In genomic region chr1:161260939-161261858, GRCh38 we compare ENCODE assay signal across 16 cellular contexts. TPM values are rescaled to one million over a fixed set of nuclear protein-coding genes. Genes with fewer than 3 reads are reported as not detected.
A peak's percentile ranks its signal among the peaks of the same experiment; 100 is the strongest.
DNase-seq lines count a peak whose midpoint lies in the region; ATAC-seq and TF ChIP-seq lines count a peak whose summit lies in the region.
"Had no signal": no experiment of that assay in that cellular context is flagged by ENCODE, and none has a peak within 500 bp of the region (broad histone marks: within the 10 kb centered on the region; RNA-seq: fewer than 3 reads in every experiment).

No MANE protein-coding gene starts in this region.

- POLR2A ChIA-PET in PC-3 (lab: Charles Lee; ENCODE audit: unreplicated experiment) (interaction anchor here (0.6 kb wide), 1 partner anchor 52 kb away, joined by 3 read pairs; no protein-coding TSS in a partner anchor), WTC11 (lab: Charles Lee) (no interaction called here)

- H3K9ac ChIP-seq in BLaER1 = peak overlapping the region; percentile 51
- no peak overlapping the region for H3K9ac ChIP-seq in GM23248
- H3K9ac ChIP-seq in PC-3 (ENCODE audit: low read length) = no peak overlapping the region
- no peak overlapping the region for H3K9ac ChIP-seq in liver (ENCODE audit: low read depth in 1 of 2, low read length in 2 of 2)

- no peaks in the 10 kb centered on the region for H3K9me2 ChIP-seq in GM23248 (ENCODE audit: insufficient read depth)
- no peaks in the 10 kb centered on the region for H3K9me2 ChIP-seq in PC-3 (replicated peaks; ENCODE audit: low read length)

- no peak for TF ChIP-seq CTCF in PC-3 (conservative IDR thresholded peaks at IDR 0.05; ENCODE audit: low read depth, low read length)
- no peak for TF ChIP-seq CTCF in liver (IDR thresholded peaks at IDR 0.05; ENCODE audit: low read depth, low read length, missing input control)
- TF ChIP-seq CTCF in WTC11 (IDR thresholded peaks at IDR 0.05) = no peak

- peak overlapping the region; percentile 92 for H3K4me2 ChIP-seq in BLaER1
- H3K4me2 ChIP-seq in GM23248 (ENCODE audit: unreplicated experiment) = no peak overlapping the region
- peak overlapping the region; percentile 10; the same call in 1 of the 2 replicates for H3K4me2 ChIP-seq in PC-3 (ENCODE audit: low read length)

- WGBS in GM23248 (ENCODE audit: low coverage in 1 of 2, low lambda C conversion rate in 2 of 2, missing lambda C conversion rate in 2 of 2), 2 experiments = 24 to 26% methylated on average over 9 of the region's 9 CpGs
- WGBS in liver = 71% methylated on average over 9 of the region's 9 CpGs

- H3K4me3 Mint-ChIP-seq in WTC11 = no peak overlapping the region
- no peak overlapping the region for H3K4me3 Mint-ChIP-seq in activated CD4-positive, alpha-beta T cell treated with anti-CD3 and anti-CD28 coated beads, Interleukin-2, amount 10 ng/mL, durations not matched to agents 24 days and 14 days

- H3F3A ChIP-seq in GM23248 (ENCODE audit: insufficient read depth) (no peaks in the 10 kb centered on the region), PC-3 (ENCODE audit: low read length, unreplicated experiment) (no peaks in the 10 kb centered on the region)

- no peak overlapping the region for H2AFZ ChIP-seq in GM23248
- no peak overlapping the region for H2AFZ ChIP-seq in PC-3 (ENCODE audit: low read length)

- H3K27me3 ChIP-seq in BLaER1 (no peaks in the 10 kb centered on the region; the same call in 1 of the 2 replicates), GM23248 (replicated peaks; ENCODE audit: insufficient read depth) (peaks cover 41% of the 10 kb centered on the region), PC-3 (ENCODE audit: low read length) (peaks cover 27% of the 10 kb centered on the region), liver (ENCODE audit: control insufficient read depth in 4 of 4, insufficient read depth in 4 of 4, low read length in 3 of 4) (no peaks in the 10 kb centered on the region)

- peaks cover 19% of the 10 kb centered on the region for H3K36me3 Mint-ChIP-seq in WTC11
- peaks cover 11% of the 10 kb centered on the region for H3K36me3 Mint-ChIP-seq in activated CD4-positive, alpha-beta T cell treated with anti-CD3 and anti-CD28 coated beads, Interleukin-2, amount 10 ng/mL, durations not matched to agents 24 days and 14 days (ENCODE audit: low read depth)

- TF ChIP-seq RAD21 in liver (IDR thresholded peaks at IDR 0.05) = no peak

- H3K36me3 ChIP-seq in BLaER1 (no peaks in the 10 kb centered on the region), GM23248 (ENCODE audit: low read depth) (no peaks in the 10 kb centered on the region), PC-3 (ENCODE audit: low read depth, low read length) (no peaks in the 10 kb centered on the region), liver (ENCODE audit: control insufficient read depth in 4 of 4, insufficient read depth in 3 of 4, low read depth in 1 of 4, low read length in 3 of 4) (no peaks in the 10 kb centered on the region)
- H3K36me3 ChIP-seq: cardiac muscle cell had no signal

- H3K4me1 ChIP-seq in BLaER1 (peaks cover 37% of the 10 kb centered on the region), GM23248 (ENCODE audit: insufficient read depth) (0 out of 2 replicates have a peak, but pooled peaks cover 4% of the 10 kb centered on the region), PC-3 (ENCODE audit: insufficient read depth, low read length) (no peaks in the 10 kb centered on the region; the same call in 1 of the 2 replicates), liver (ENCODE audit: control insufficient read depth in 4 of 4, insufficient read depth in 4 of 4, low read length in 3 of 4) (peaks cover 0 to 10% (median 5%) of the 10 kb centered on the region in 4 donors)

- H3K9me3 ChIP-seq in BLaER1 = peaks cover 29% of the 10 kb centered on the region
- no peaks in the 10 kb centered on the region for H3K9me3 ChIP-seq in GM23248 (ENCODE audit: low read depth)
- H3K9me3 ChIP-seq in PC-3 (ENCODE audit: low read length) = peaks cover 6% of the 10 kb centered on the region; the same call in 1 of the 2 replicates
- no peaks in the 10 kb centered on the region for H3K9me3 ChIP-seq in liver (ENCODE audit: control insufficient read depth in 4 of 4, low read length in 3 of 4)

- intact Hi-C loops in PC-3 (cut with micrococcal nuclease) = no loop called here
- intact Hi-C loops in activated CD4-positive, alpha-beta T cell treated with anti-CD3 and anti-CD28 coated beads, Interleukin-2, amount 10 ng/mL, durations not matched to agents 24 days and 14 days (cut with micrococcal nuclease) = no loop called here

- peak; percentile 23 for DNase-seq in GM23248
- peak; percentile 24 for DNase-seq in PC-3
- no peak for DNase-seq in WTC11 (ENCODE audit: low spot score)
- DNase-seq in activated effector memory CD4-positive, alpha-beta T cell treated with Interleukin-2 at 50 U/mL for 16 hours = no peak
- DNase-seq in activated CD4-positive, alpha-beta T cell treated with anti-CD3 and anti-CD28 coated beads, Interleukin-2, amount 10 ng/mL, durations not matched to agents 24 days and 14 days = no peak
- no peak for DNase-seq in NCI-H510A treated with DMSO at 0.1 percent for 48 hours (lab: John Stamatoyannopoulos, UW)
- DNase-seq: activated CD4-positive, alpha-beta T cell treated with anti-CD3 and anti-CD28 coated beads for 1 hour; activated gamma-delta T cell; Calu3; NCI-H2081 had no signal

- H4K20me1 ChIP-seq in BLaER1 (no peaks in the 10 kb centered on the region), GM23248 (ENCODE audit: insufficient read depth) (no peaks in the 10 kb centered on the region), PC-3 (ENCODE audit: low read length) (no peaks in the 10 kb centered on the region)

- peak; percentile 29; the same call in 1 of the 2 replicates for ATAC-seq in PC-3
- no peak for ATAC-seq in WTC11

- peaks cover 66% of the 10 kb centered on the region for H3K27me3 Mint-ChIP-seq in WTC11 (ENCODE audit: low read depth)
- H3K27me3 Mint-ChIP-seq in activated CD4-positive, alpha-beta T cell treated with anti-CD3 and anti-CD28 coated beads, Interleukin-2, amount 10 ng/mL, durations not matched to agents 24 days and 14 days = peaks cover 58% of the 10 kb centered on the region

- peaks cover 22% of the 10 kb centered on the region for H3K9me3 Mint-ChIP-seq in WTC11
- H3K9me3 Mint-ChIP-seq in activated CD4-positive, alpha-beta T cell treated with anti-CD3 and anti-CD28 coated beads, Interleukin-2, amount 10 ng/mL, durations not matched to agents 24 days and 14 days = peaks cover 20% of the 10 kb centered on the region

- CTCF ChIA-PET in PC-3 (lab: Charles Lee) (no interaction called here), WTC11 (lab: Charles Lee) (interaction anchor here (0.5 to 1.8 kb wide), 5 partner anchors 30 to 1115 kb away, joined by 3 to 6 read pairs (median 3); no protein-coding TSS in a partner anchor)

- H3K27ac Mint-ChIP-seq in WTC11 = no peak overlapping the region
- H3K27ac Mint-ChIP-seq in activated CD4-positive, alpha-beta T cell treated with anti-CD3 and anti-CD28 coated beads, Interleukin-2, amount 10 ng/mL, durations not matched to agents 24 days and 14 days = no peak overlapping the region

- peaks cover 24% of the 10 kb centered on the region for H3K4me1 Mint-ChIP-seq in WTC11
- H3K4me1 Mint-ChIP-seq in activated CD4-positive, alpha-beta T cell treated with anti-CD3 and anti-CD28 coated beads, Interleukin-2, amount 10 ng/mL, durations not matched to agents 24 days and 14 days = peaks cover 9% of the 10 kb centered on the region

- in situ Hi-C loops in GM23248 (cut with MboI) = no loop called here

- H3K79me2 ChIP-seq in GM23248 (ENCODE audit: insufficient read depth) = no peaks in the 10 kb centered on the region
- H3K79me2 ChIP-seq in PC-3 (ENCODE audit: low read length) = no peaks in the 10 kb centered on the region

- H3K27ac ChIP-seq in BLaER1 (peak overlapping the region; percentile 3; the same call in 1 of the 2 replicates), GM23248 (no peak overlapping the region), PC-3 (ENCODE audit: low read length) (no peak overlapping the region), liver (ENCODE audit: low read depth in 1 of 2, low read length in 2 of 2) (no peak overlapping the region)
- H3K27ac ChIP-seq: cardiac muscle cell, SK-N-MC had no signal

- no TSS peak for BruUV-seq in PC-3 (replicated peaks; lab: Mats Ljungman, UMichigan)

- H3K4me3 ChIP-seq in BLaER1 (peak overlapping the region; percentile 43; the same call in 1 of the 2 replicates), GM23248 (no peak overlapping the region), PC-3 (ENCODE audit: low read length) (no peak overlapping the region), liver (ENCODE audit: low read depth in 1 of 3, low read length in 3 of 3) (no peak overlapping the region)
- H3K4me3 ChIP-seq: cardiac muscle cell, SK-N-MC had no signal

RNA-seq across cellular contexts. Expression of gene PCP4L1, which starts 2.7 kb away (rescaled TPM):
- total RNA-seq in GM23248 (2014; rRNA removed; shearing (Covaris generic)) = not detected in 2 replicates
- polyA plus RNA-seq in GM23248 (2016; fragmentation: Nextera tagmentation; extraction: Ambion mirVana) (not detected in 2 replicates), liver (1 to 10 TPM; 1.1 to 4.1 TPM)
- total RNA-seq in PC-3 (2014; rRNA removed) (0.07 TPM in 1 of 2 replicates, not detected in the other), liver (1 to 10 TPM; 5.9 to 8.7 TPM), WTC11 (2021) (0.92 to 1.2 TPM (median 1.1 TPM) in 3 replicates)
- 0.14 TPM in 1 of 2 replicates, not detected in the other for total RNA-seq in activated CD4-positive, alpha-beta T cell treated with anti-CD3 and anti-CD28 coated beads, Interleukin-2, amount 10 ng/mL, durations not matched to agents 24 days and 14 days
- total RNA-seq: Calu3, fibroblast of lung, osteocyte had no signal
- polyA plus RNA-seq: cardiac muscle cell, fibroblast of lung had no signal

RNA-seq across cellular contexts. Expression of gene NR1I3, which starts 23.2 kb away (rescaled TPM):
- total RNA-seq in GM23248 (2014; rRNA removed; shearing (Covaris generic)) = not detected in 2 replicates
- polyA plus RNA-seq in GM23248 (2016; fragmentation: Nextera tagmentation; extraction: Ambion mirVana) (0.70 TPM in 1 of 2 replicates, not detected in the other), liver (100 to 1,000 TPM in 1 of 2 donors, 10 to 100 TPM in 1; 43.0 to 128 TPM)
- total RNA-seq in PC-3 (2014; rRNA removed) (not detected in 2 replicates), liver (10 to 100 TPM; 10.4 to 52.3 TPM), WTC11 (2021) (0.16 TPM in 1 of 3 replicates, not detected in the others)
- total RNA-seq in activated CD4-positive, alpha-beta T cell treated with anti-CD3 and anti-CD28 coated beads, Interleukin-2, amount 10 ng/mL, durations not matched to agents 24 days and 14 days = not detected in 2 replicates
- total RNA-seq: Calu3, fibroblast of lung, osteocyte had no signal
- polyA plus RNA-seq: cardiac muscle cell, fibroblast of lung had no signal

RNA-seq across cellular contexts. Expression of gene TOMM40L, which starts 35.3 kb away (rescaled TPM):
- 6.5 and 19.1 TPM in 2 replicates for total RNA-seq in GM23248 (2014; rRNA removed; shearing (Covaris generic))
- polyA plus RNA-seq in GM23248 (2016; fragmentation: Nextera tagmentation; extraction: Ambion mirVana) (5.7 and 5.8 TPM in 2 replicates), liver (10 to 100 TPM; 10.4 to 10.5 TPM)
- total RNA-seq in PC-3 (2014; rRNA removed) (23.2 and 26.1 TPM in 2 replicates), liver (1 to 10 TPM; 6.7 to 7.4 TPM), WTC11 (2021) (13.0 to 16.9 TPM (median 15.1 TPM) in 3 replicates)
- 25.6 and 28.4 TPM in 2 replicates for total RNA-seq in activated CD4-positive, alpha-beta T cell treated with anti-CD3 and anti-CD28 coated beads, Interleukin-2, amount 10 ng/mL, durations not matched to agents 24 days and 14 days

RNA-seq across cellular contexts. Expression of gene APOA2, which starts 37.8 kb away (rescaled TPM):
- total RNA-seq in GM23248 (2014; rRNA removed; shearing (Covaris generic)) = not detected in 2 replicates
- not detected in 2 replicates for polyA plus RNA-seq in GM23248 (2016; fragmentation: Nextera tagmentation; extraction: Ambion mirVana)
- total RNA-seq in PC-3 (2014; rRNA removed) = not detected in 2 replicates
- total RNA-seq in liver = 1,000 to 10,000 TPM; 5,041 to 8,644 TPM
- polyA plus RNA-seq in liver = over 10,000 TPM; 12,638 to 30,612 TPM
- 1.9 to 2.5 TPM (median 2.2 TPM) in 3 replicates for total RNA-seq in WTC11 (2021)
- total RNA-seq in activated CD4-positive, alpha-beta T cell treated with anti-CD3 and anti-CD28 coated beads, Interleukin-2, amount 10 ng/mL, durations not matched to agents 24 days and 14 days = not detected in 2 replicates
- total RNA-seq: Calu3, fibroblast of lung, osteocyte had no signal
- polyA plus RNA-seq: fibroblast of lung had no signal

RNA-seq across cellular contexts. Expression of gene FCER1G, which starts 46.1 kb away (rescaled TPM):
- total RNA-seq in GM23248 (2014; rRNA removed; shearing (Covaris generic)) = not detected in 2 replicates
- polyA plus RNA-seq in GM23248 (2016; fragmentation: Nextera tagmentation; extraction: Ambion mirVana) (0.49 TPM in 1 of 2 replicates, not detected in the other), liver (10 to 100 TPM; 46.1 to 77.1 TPM)
- total RNA-seq in PC-3 (2014; rRNA removed) (not detected in 2 replicates), liver (10 to 100 TPM; 25.4 to 32.6 TPM), WTC11 (2021) (0.48 to 1.0 TPM (median 0.85 TPM) in 3 replicates)
- total RNA-seq in activated CD4-positive, alpha-beta T cell treated with anti-CD3 and anti-CD28 coated beads, Interleukin-2, amount 10 ng/mL, durations not matched to agents 24 days and 14 days = 0.63 TPM in 1 of 2 replicates, not detected in the other
- total RNA-seq: Calu3, cardiac muscle cell, fibroblast of lung, osteocyte had no signal

Comparison
In these comparisons a context has a peak if more than half of its experiments do, and no peak if none do; other contexts are left out.
1. DNase-seq: peak in GM23248 (single experiment) and PC-3 (single experiment); none in WTC11 (single experiment), activated effector memory CD4-positive, alpha-beta T cell treated with Interleukin-2 at 50 U/mL for 16 hours (single experiment), activated CD4-positive, alpha-beta T cell treated with anti-CD3 and anti-CD28 coated beads, Interleukin-2, amount 10 ng/mL, durations not matched to agents 24 days and 14 days (single experiment) and NCI-H510A treated with DMSO at 0.1 percent for 48 hours (single experiment).